ENCODE assay signal across 15 cellular contexts in the genomic region with DNA sequence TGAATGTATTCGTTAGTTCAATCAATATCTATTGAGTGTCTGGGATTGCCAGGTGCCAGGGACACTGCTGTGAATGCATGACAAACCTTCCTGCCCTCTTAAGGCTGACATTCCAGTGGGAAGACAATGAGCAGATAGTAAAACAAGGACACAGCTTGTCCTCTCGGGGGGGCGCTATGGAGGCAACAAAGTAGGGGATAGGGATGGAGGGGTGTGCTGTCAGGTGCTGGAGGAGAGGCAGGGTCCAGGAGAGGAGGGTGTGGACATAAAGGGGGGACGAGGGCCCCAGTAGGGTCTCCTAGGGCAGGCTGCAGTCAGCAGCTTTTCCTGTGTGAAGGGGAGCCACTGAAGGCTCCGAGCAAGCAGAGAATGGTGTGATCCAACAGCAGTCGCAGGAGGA.
A peak's percentile ranks its signal among the peaks of the same experiment; 100 is the strongest.
DNase-seq lines count a peak whose midpoint lies in the region; ATAC-seq and TF ChIP-seq lines count a peak whose summit lies in the region.
"Had no signal": no experiment of that assay in that cellular context is flagged by ENCODE, and none has a peak within 500 bp of the region (broad histone marks: within the 10 kb centered on the region; RNA-seq: fewer than 3 reads in every experiment).

No MANE protein-coding gene starts in this region.

- TF ChIP-seq CTCF in GM23338 (conservative IDR thresholded peaks at IDR 0.05; ENCODE audit: low read depth in 2 of 2), result peak; percentile 52 to 64
- no peak for TF ChIP-seq CTCF in WTC11 (IDR thresholded peaks at IDR 0.05)
- TF ChIP-seq CTCF in glutamatergic neuron (IDR thresholded peaks at IDR 0.05; ENCODE audit: partially characterized antibody, unreplicated experiment), result no peak

- H2AFZ ChIP-seq in GM23338, result 0 out of 2 replicates have a peak overlapping the region, but pooled peaks have one; percentile 19

- H3K27me3 Mint-ChIP-seq in GM23338 (ENCODE audit: insufficient read depth, low read depth, poor library complexity) (peaks cover 5% of the 10 kb centered on the region), WTC11 (ENCODE audit: low read depth) (peaks cover 7% of the 10 kb centered on the region), glutamatergic neuron (ENCODE audit: unreplicated experiment) (peaks cover 5% of the 10 kb centered on the region)

- POLR2A ChIA-PET in WTC11 (lab: Charles Lee), result no interaction called here

- H3K9me3 Mint-ChIP-seq in GM23338 (no peaks in the 10 kb centered on the region), WTC11 (no peaks in the 10 kb centered on the region), glutamatergic neuron (ENCODE audit: unreplicated experiment) (peaks cover 12% of the 10 kb centered on the region)
- peaks cover 4% of the 10 kb centered on the region for H3K9me3 Mint-ChIP-seq in stimulated activated effector memory CD8-positive, alpha-beta T cell treated with anti-CD3 and anti-CD28 coated beads, Interleukin-12 subunit alpha, Interleukin-12 subunit beta, amount 100 ng/mL, for 72 hours

- no peak overlapping the region for H3K4me3 Mint-ChIP-seq in GM23338
- H3K4me3 Mint-ChIP-seq in WTC11, result no peak overlapping the region
- no peak overlapping the region for H3K4me3 Mint-ChIP-seq in glutamatergic neuron (ENCODE audit: unreplicated experiment)
- H3K4me3 Mint-ChIP-seq in stimulated activated effector memory CD8-positive, alpha-beta T cell treated with anti-CD3 and anti-CD28 coated beads, Interleukin-12 subunit alpha, Interleukin-12 subunit beta, amount 100 ng/mL, for 72 hours, result no peak overlapping the region
- H3K4me3 Mint-ChIP-seq: CD14-positive monocyte; CD4-positive, alpha-beta memory T cell had no signal

- H3K4me1 Mint-ChIP-seq in GM23338 (peaks cover 20% of the 10 kb centered on the region), WTC11 (peaks cover 22% of the 10 kb centered on the region), glutamatergic neuron (ENCODE audit: low read depth, unreplicated experiment) (peaks cover 12% of the 10 kb centered on the region)
- H3K4me1 Mint-ChIP-seq in stimulated activated effector memory CD8-positive, alpha-beta T cell treated with anti-CD3 and anti-CD28 coated beads, Interleukin-12 subunit alpha, Interleukin-12 subunit beta, amount 100 ng/mL, for 72 hours, result no peaks in the 10 kb centered on the region
- H3K4me1 Mint-ChIP-seq: CD14-positive monocyte; CD4-positive, alpha-beta memory T cell had no signal

- H3K27ac Mint-ChIP-seq in GM23338 (no peak overlapping the region), WTC11 (no peak overlapping the region), glutamatergic neuron (ENCODE audit: unreplicated experiment) (peak overlapping the region; percentile 89)
- H3K27ac Mint-ChIP-seq in stimulated activated effector memory CD8-positive, alpha-beta T cell treated with anti-CD3 and anti-CD28 coated beads, Interleukin-12 subunit alpha, Interleukin-12 subunit beta, amount 100 ng/mL, for 72 hours, result no peak overlapping the region
- H3K27ac Mint-ChIP-seq: CD14-positive monocyte had no signal

- no peaks in the 10 kb centered on the region for H3K79me2 ChIP-seq in GM23338 (replicated peaks; ENCODE audit: insufficient read depth)

- no peak overlapping the region for H3K4me3 ChIP-seq in GM23338
- H3K4me3 ChIP-seq: BLaER1, HAP-1 had no signal

- CTCF ChIA-PET in WTC11 (lab: Charles Lee), result interaction anchor here (1.1 to 1.9 kb wide), 3 partner anchors 11 to 244 kb away, joined by 4 to 9 read pairs (median 7); no protein-coding TSS in a partner anchor

- peak; percentile 81 for ATAC-seq in GM23338
- peak; percentile 68 for ATAC-seq in WTC11
- ATAC-seq in stimulated activated effector memory CD8-positive, alpha-beta T cell treated with anti-CD3 and anti-CD28 coated beads, Interleukin-12 subunit alpha, Interleukin-12 subunit beta, amount 100 ng/mL, for 72 hours, result peak; percentile 11
- no peak for ATAC-seq in left ventricle myocardium superior

- H3K4me1 ChIP-seq in GM23338 (ENCODE audit: insufficient read depth), result peaks cover 5% of the 10 kb centered on the region; the same call in 1 of the 2 replicates
- H3K4me1 ChIP-seq: BLaER1, HAP-1 had no signal

- DNase-seq in GM23338 (ENCODE audit: low spot score) (peak; percentile 67), WTC11 (ENCODE audit: low spot score) (no peak), glutamatergic neuron (no peak), NOMO-1 treated with DMSO at 0.1 percent for 48 hours (lab: John Stamatoyannopoulos, UW; ENCODE audit: unreplicated experiment) (no peak), substantia nigra (lab: John Stamatoyannopoulos, UW) (no peak), left ventricle myocardium superior (no peak)
- DNase-seq in stimulated activated effector memory CD8-positive, alpha-beta T cell treated with anti-CD3 and anti-CD28 coated beads, Interleukin-12 subunit alpha, Interleukin-12 subunit beta, amount 100 ng/mL, for 72 hours (ENCODE audit: low spot score in 2 of 2), result no peak
- DNase-seq: 8988T; CD4-positive, alpha-beta memory T cell; DMS79 treated with DMSO at 0.1 percent for 48 hours; GF-D8; GOT3 had no signal

- H3K27ac ChIP-seq in GM23338 (ENCODE audit: low read depth) (no peak overlapping the region), substantia nigra (ENCODE audit: low read depth, low read length, poor library complexity, severe bottlenecking) (no peak overlapping the region)
- H3K27ac ChIP-seq: BLaER1 had no signal

- no peaks in the 10 kb centered on the region for H4K20me1 ChIP-seq in GM23338 (replicated peaks; ENCODE audit: insufficient read depth)
- H4K20me1 ChIP-seq: BLaER1 had no signal

- intact Hi-C loops in left ventricle myocardium superior (cut with micrococcal nuclease), result no loop called here

- no peaks in the 10 kb centered on the region for H3K9me2 ChIP-seq in GM23338 (ENCODE audit: insufficient read depth)

- H3K4me2 ChIP-seq in GM23338, result no peak overlapping the region
- H3K4me2 ChIP-seq: BLaER1 had no signal

- H3F3A ChIP-seq in GM23338 (replicated peaks; ENCODE audit: low read depth), result no peaks in the 10 kb centered on the region

- peaks cover 3% of the 10 kb centered on the region; the same call in 1 of the 2 replicates for H3K27me3 ChIP-seq in GM23338 (ENCODE audit: insufficient read depth)
- H3K27me3 ChIP-seq: BLaER1 had no signal

- H3K36me3 ChIP-seq in GM23338 (ENCODE audit: insufficient read depth), result no peaks in the 10 kb centered on the region
- H3K36me3 ChIP-seq: BLaER1, HAP-1 had no signal

- no peaks in the 10 kb centered on the region for H3K36me3 Mint-ChIP-seq in GM23338 (ENCODE audit: low read depth)
- no peaks in the 10 kb centered on the region for H3K36me3 Mint-ChIP-seq in WTC11
- peaks cover 12% of the 10 kb centered on the region for H3K36me3 Mint-ChIP-seq in glutamatergic neuron (ENCODE audit: unreplicated experiment)
- no peaks in the 10 kb centered on the region for H3K36me3 Mint-ChIP-seq in stimulated activated effector memory CD8-positive, alpha-beta T cell treated with anti-CD3 and anti-CD28 coated beads, Interleukin-12 subunit alpha, Interleukin-12 subunit beta, amount 100 ng/mL, for 72 hours
- H3K36me3 Mint-ChIP-seq: CD14-positive monocyte; CD4-positive, alpha-beta memory T cell had no signal

TF ChIP-seq in GM23338, 12 proteins besides CTCF, POLR2A, EP300 and RAD21 (continues in another document):
- TF ChIP-seq POLR2AphosphoS5 (IDR thresholded peaks at IDR 0.05; ENCODE audit: low read depth) (no peak), STAT1 (IDR thresholded peaks at IDR 0.05; ENCODE audit: unreplicated experiment) (no peak), NANOG (IDR thresholded peaks at IDR 0.05; ENCODE audit: borderline replicate concordance) (no peak)

TF ChIP-seq in WTC11, 78 proteins besides CTCF, POLR2A, EP300 and RAD21:
- TF ChIP-seq NFE2L1 (CRISPR knock-in tag; IDR thresholded peaks at IDR 0.05) (no peak), FOXJ3 (CRISPR knock-in tag; IDR thresholded peaks at IDR 0.05; ENCODE audit: borderline replicate concordance) (no peak), CDX4 (CRISPR knock-in tag; IDR thresholded peaks at IDR 0.05; ENCODE audit: borderline replicate concordance) (no peak), ZNF232 (CRISPR knock-in tag; IDR thresholded peaks at IDR 0.05) (no peak), JUN (CRISPR knock-in tag; IDR thresholded peaks at IDR 0.05) (no peak), FOXP1 (CRISPR knock-in tag; IDR thresholded peaks at IDR 0.05; ENCODE audit: borderline replicate concordance) (no peak), NFYB (CRISPR knock-in tag; conservative IDR thresholded peaks at IDR 0.05; ENCODE audit: low read depth) (no peak), RELA (CRISPR knock-in tag; IDR thresholded peaks at IDR 0.05; ENCODE audit: borderline replicate concordance) (no peak), ZNF138 (CRISPR knock-in tag; conservative IDR thresholded peaks at IDR 0.05) (no peak), ZNF416 (CRISPR knock-in tag; IDR thresholded peaks at IDR 0.05) (no peak)

Comparison
In these comparisons a context has a peak if more than half of its experiments do, and no peak if none do; other contexts are left out.
1. CTCF ChIP-seq: peak in GM23338 (2 of 2); none in WTC11 (single experiment) and glutamatergic neuron (single experiment).